8 cellular contexts compared by ENCODE assay signal in the genomic region with DNA sequence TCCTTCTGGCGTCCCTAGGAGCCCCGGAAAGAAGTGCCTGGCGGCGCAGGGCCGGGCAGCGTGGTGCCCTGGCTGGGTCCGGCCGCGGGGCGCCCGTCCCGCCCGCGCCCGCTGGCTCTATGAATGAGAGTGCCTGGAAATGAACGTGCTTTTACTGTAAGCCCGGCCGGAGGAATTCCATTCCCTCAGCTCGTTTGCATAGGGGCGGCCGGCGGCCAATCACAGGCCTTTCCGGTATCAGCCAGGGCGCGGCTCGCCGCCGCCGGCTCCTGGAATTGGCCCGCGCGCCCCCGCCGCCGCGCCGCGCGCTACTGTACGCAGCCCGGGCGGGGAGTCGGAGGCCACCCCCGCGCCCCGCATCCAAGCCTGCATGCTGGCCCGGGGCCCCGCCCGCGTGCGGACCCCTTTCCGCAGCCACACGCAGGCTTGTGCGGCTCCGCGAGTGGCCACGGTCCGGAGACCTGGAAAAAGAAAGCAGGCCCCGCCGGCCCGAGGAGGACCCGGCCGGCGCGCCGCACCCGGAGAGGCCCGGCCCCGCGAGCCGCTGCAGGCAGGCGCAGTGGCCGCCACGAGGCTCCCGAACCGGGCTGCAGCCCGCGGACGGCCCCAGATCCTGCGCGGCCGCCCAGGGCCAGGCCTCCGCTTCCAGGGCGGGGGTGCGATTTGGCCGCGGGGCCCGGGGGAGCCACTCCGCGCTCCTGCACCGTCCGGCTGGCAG.
A peak's percentile ranks its signal among the peaks of the same experiment; 100 is the strongest.
DNase-seq lines count a peak whose midpoint lies in the region; ATAC-seq and TF ChIP-seq lines count a peak whose summit lies in the region.

No MANE protein-coding gene starts in this region.

- peak; percentile 86 to 87 for TF ChIP-seq POLR2A in gastroesophageal sphincter (IDR thresholded peaks at IDR 0.05)

- TF ChIP-seq EP300 in gastroesophageal sphincter (IDR thresholded peaks at IDR 0.05) = no peak

- peak overlapping the region; percentile 4 to 84 (median 82) for H3K27ac ChIP-seq in gastroesophageal sphincter
- peak overlapping the region; percentile 35 for H3K27ac ChIP-seq in substantia nigra (ENCODE audit: low read depth, low read length, poor library complexity, severe bottlenecking)

- H3K9me3 ChIP-seq in HAP-1 = no peaks in the 10 kb centered on the region
- H3K9me3 ChIP-seq in MG63 = no peaks in the 10 kb centered on the region
- H3K9me3 ChIP-seq in gastroesophageal sphincter = no peaks in the 10 kb centered on the region

- H3K36me3 ChIP-seq in HAP-1 (replicated peaks) = no peaks in the 10 kb centered on the region
- H3K36me3 ChIP-seq in MG63 = peaks cover 22% of the 10 kb centered on the region
- no peaks in the 10 kb centered on the region for H3K36me3 ChIP-seq in gastroesophageal sphincter

- WGBS in gastroesophageal sphincter (ENCODE audit: low coverage in 1 of 2), 2 donors = 0% methylated on average over 13 to 15 of the region's 92 CpGs

- in situ Hi-C loops in HAP-1 (cut with MboI; ENCODE audit: low sequenced_read_pairs) = loop anchor here (10.0 to 25.0 kb wide), 4 partner anchors 56 to 949 kb away; a partner anchor contains a TSS

- DNase-seq in ELR (ENCODE audit: low read depth) = peak; percentile 95
- peak; percentile 93 for DNase-seq in HAP-1 (ENCODE audit: low spot score in 2 of 2)
- DNase-seq in MG63 = peak; percentile 97
- peak; percentile 86 for DNase-seq in SHP77 treated with DMSO at 0.1 percent for 48 hours (lab: John Stamatoyannopoulos, UW)
- DNase-seq in activated gamma-delta T cell treated with anti-CD3 and anti-CD28 coated beads, Interleukin-2, amount 50 U/mL, for 16 hours (ENCODE audit: low read depth) = peak; percentile 59
- DNase-seq in non-pigmented ciliary epithelial cell (ENCODE audit: low read depth) = peak; percentile 76
- peak in 42 of 49 donors; percentile 12 to 83 (median 43) for DNase-seq in substantia nigra (lab: John Stamatoyannopoulos, UW)

- H3K4me3 ChIP-seq in HAP-1 = peak overlapping the region; percentile 58
- peak overlapping the region; percentile 70 for H3K4me3 ChIP-seq in MG63
- peak overlapping the region; percentile 44 to 77 for H3K4me3 ChIP-seq in gastroesophageal sphincter

- H3K4me1 ChIP-seq in HAP-1 (peaks cover 13% of the 10 kb centered on the region), gastroesophageal sphincter (peaks cover 0 to 55% (median 17%) of the 10 kb centered on the region in 3 donors)

- H3K27me3 ChIP-seq in HAP-1 (ENCODE audit: low read depth) = peaks cover 27% of the 10 kb centered on the region
- no peaks in the 10 kb centered on the region for H3K27me3 ChIP-seq in MG63
- peaks cover 83% of the 10 kb centered on the region for H3K27me3 ChIP-seq in gastroesophageal sphincter

- peak; percentile 89 for ATAC-seq in gastroesophageal sphincter

- peak in 2 of 4 experiments; percentile 1 to 18 for TF ChIP-seq CTCF in gastroesophageal sphincter (IDR thresholded peaks at IDR 0.05)

Comparison
In these comparisons a context has a peak if more than half of its experiments do, and no peak if none do; other contexts are left out.
1. Peak in every context shown above with its lines: DNase-seq, ATAC-seq, H3K4me3 ChIP-seq and H3K27ac ChIP-seq.
2. DNase-seq: peak in every context shown above with its lines; median percentile 97 in MG63; 95 in ELR; 93 in HAP-1; 86 in SHP77 treated with DMSO at 0.1 percent for 48 hours; 76 in non-pigmented ciliary epithelial cell; 59 in activated gamma-delta T cell treated with anti-CD3 and anti-CD28 coated beads, Interleukin-2, amount 50 U/mL, for 16 hours; 43 in substantia nigra.